ENCODE assay signal across 8 cellular contexts in the genomic region with DNA sequence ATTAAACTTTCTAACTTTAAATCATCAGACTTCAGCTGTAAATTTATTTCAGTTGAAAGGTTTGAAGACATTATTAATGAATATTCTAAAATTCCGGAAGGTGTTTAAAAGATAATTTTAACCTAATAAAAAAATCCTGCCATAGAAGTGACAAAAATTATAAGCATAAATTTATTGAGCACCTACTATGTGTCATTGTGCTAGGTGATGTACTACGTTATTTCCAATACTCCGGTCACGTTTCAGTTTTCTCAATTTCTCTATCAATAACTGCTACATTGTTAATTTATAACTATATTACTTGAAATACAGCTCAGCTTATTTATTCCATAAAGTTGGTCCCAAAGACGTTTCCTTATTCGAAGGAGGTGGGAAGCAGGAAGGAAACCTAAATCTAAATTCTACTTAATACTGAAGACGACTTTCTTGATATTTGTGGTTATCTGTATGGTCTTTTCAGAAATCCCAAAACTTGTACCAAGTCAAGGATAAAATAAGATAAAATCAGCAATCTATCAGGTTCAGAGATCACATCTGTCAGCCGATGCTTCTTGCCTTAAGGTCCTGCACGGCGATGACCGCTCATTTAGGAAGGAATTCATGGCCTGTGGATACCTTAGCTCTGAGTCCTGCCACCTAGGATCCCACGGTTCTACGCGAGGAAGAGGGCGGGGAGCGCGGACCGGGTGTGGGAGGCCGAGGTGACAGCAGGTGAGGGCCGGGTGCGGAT. TPM values are rescaled to one million over a fixed set of nuclear protein-coding genes. Genes with fewer than 3 reads are reported as not detected.
A peak's percentile ranks its signal among the peaks of the same experiment; 100 is the strongest.
DNase-seq lines count a peak whose midpoint lies in the region; ATAC-seq lines count a peak whose summit lies in the region.

No MANE protein-coding gene starts in this region.

- DNase-seq in Right ventricle myocardium superior (peak; percentile 75), left cardiac atrium (no peak), kidney tubule cell (ENCODE audit: low spot score) (peak; percentile 95), HuH-7 (ENCODE audit: low spot score) (no peak)
- DNase-seq in activated naive CD4-positive, alpha-beta T cell treated with anti-CD3 and anti-CD28 coated beads, Interleukin-2, amount 50 U/mL, for 72 hours (ENCODE audit: low spot score in 2 of 2) = no peak
- DNase-seq in stimulated activated CD4-positive, alpha-beta T cell treated with anti-CD3 and anti-CD28 coated beads, TNF-alpha, amount 100 ng/mL, for 48 hours (ENCODE audit: low read depth in 3 of 3) = peak in 2 of 3 donors; percentile 59 to 74

- intact Hi-C loops in Right ventricle myocardium superior (cut with DNase I) = no loop called here
- intact Hi-C loops in left cardiac atrium (cut with DNase I) = loop anchor here in 1 of 2 donors (5.0 to 10.0 kb wide), 2 partner anchors 163 to 286 kb away; a partner anchor contains a TSS

- H3K27ac Mint-ChIP-seq in activated naive CD4-positive, alpha-beta T cell treated with anti-CD3 and anti-CD28 coated beads, Interleukin-2, amount 50 U/mL, for 72 hours = peak overlapping the region; percentile 97 to 100

- H3K36me3 Mint-ChIP-seq in activated naive CD4-positive, alpha-beta T cell treated with anti-CD3 and anti-CD28 coated beads, Interleukin-2, amount 50 U/mL, for 72 hours = peaks cover 6 to 7% of the 10 kb centered on the region in 2 donors

- H3K9me3 Mint-ChIP-seq in activated naive CD4-positive, alpha-beta T cell treated with anti-CD3 and anti-CD28 coated beads, Interleukin-2, amount 50 U/mL, for 72 hours = no peaks in the 10 kb centered on the region

- ATAC-seq in Right ventricle myocardium superior (ENCODE audit: poor library complexity) = no peak
- ATAC-seq in left cardiac atrium = no peak
- ATAC-seq in activated naive CD4-positive, alpha-beta T cell treated with anti-CD3 and anti-CD28 coated beads, Interleukin-2, amount 50 U/mL, for 72 hours = no peak
- ATAC-seq in GM21723 (IDR thresholded peaks at IDR 0.05; ENCODE audit: unreplicated experiment) = no peak
- ATAC-seq in GM18909 (IDR thresholded peaks at IDR 0.05; ENCODE audit: poor library complexity, unreplicated experiment) = no peak

RNA-seq across cellular contexts. Expression of a gene that starts 1.2 kb away (rescaled TPM):
- total RNA-seq in Right ventricle myocardium superior (83.7 TPM), left cardiac atrium (10 to 100 TPM; 63.7 to 74.7 TPM)
- 10 to 100 TPM; 44.4 to 56.8 TPM for total RNA-seq in activated naive CD4-positive, alpha-beta T cell treated with anti-CD3 and anti-CD28 coated beads, Interleukin-2, amount 50 U/mL, for 72 hours

Comparison
In these comparisons a context has a peak if more than half of its experiments do, and no peak if none do; other contexts are left out.
1. DNase-seq: peak in Right ventricle myocardium superior (single experiment), kidney tubule cell (single experiment) and stimulated activated CD4-positive, alpha-beta T cell treated with anti-CD3 and anti-CD28 coated beads, TNF-alpha, amount 100 ng/mL, for 48 hours (2 of 3); none in left cardiac atrium (single experiment), activated naive CD4-positive, alpha-beta T cell treated with anti-CD3 and anti-CD28 coated beads, Interleukin-2, amount 50 U/mL, for 72 hours (0 of 2) and HuH-7 (single experiment).